ENCODE assay signal across 8 cellular contexts in genomic region chr1:9235123-9235513, GRCh38. TPM values are rescaled to one million over a fixed set of nuclear protein-coding genes. Genes with fewer than 3 reads are reported as not detected.
DNase-seq lines count a peak whose midpoint lies in the region; ATAC-seq, FAIRE-seq and TF ChIP-seq lines count a peak whose summit lies in the region.

No MANE protein-coding gene starts in this region.

- 2% methylated on average over 12 of the region's 23 CpGs for WGBS in HepG2 (ENCODE audit: low lambda C conversion rate)

- TF ChIP-seq POLR2A in HepG2 (IDR thresholded peaks at IDR 0.05; ENCODE audit: insufficient read depth in 1 of 2, low read depth in 2 of 2, low read length in 2 of 2) = no peak; a peak in 1 of 4 replicates

- CTCF ChIA-PET in HepG2 (lab: Yijun Ruan, JAX; ENCODE audit: low intra/inter-chr PET ratio, low total read pairs) = no interaction called here

- no peak for TF ChIP-seq CTCF in AG09309 (IDR thresholded peaks at IDR 0.05; ENCODE audit: control insufficient read depth, insufficient read depth, low read depth, low read length, missing control alignments)
- TF ChIP-seq CTCF in astrocyte of the spinal cord (IDR thresholded peaks at IDR 0.05; ENCODE audit: low read depth, low read length) = no peak
- TF ChIP-seq CTCF in HepG2 (CRISPR knock-in tag; IDR thresholded peaks at IDR 0.05) = no peak
- TF ChIP-seq CTCF in tibial artery (IDR thresholded peaks at IDR 0.05) = no peak

- H3K79me2 ChIP-seq in HepG2 (ENCODE audit: insufficient read depth, low read length) = peaks cover 9% of the 10 kb centered on the region

- peak overlapping the region; percentile 98 for H3K9ac ChIP-seq in HepG2 (ENCODE audit: insufficient read depth, low read depth, low read length)

- TF ChIP-seq RAD21 in HepG2 (CRISPR knock-in tag; IDR thresholded peaks at IDR 0.05) = no peak

- DNase-seq in AG09309 (ENCODE audit: low read depth) = no peak
- DNase-seq in NCI-H1092 treated with DMSO at 0.1 percent for 48 hours (lab: John Stamatoyannopoulos, UW) = peak; percentile 58
- DNase-seq in astrocyte of the spinal cord (ENCODE audit: low read depth, low spot score) = peak; percentile 58
- peak; percentile 36 for DNase-seq in HepG2 (ENCODE audit: low spot score)
- no peak for DNase-seq in tibial artery
- no peak for DNase-seq in NCI-H1048 (lab: John Stamatoyannopoulos, UW)

- no peak for FAIRE-seq in HepG2 (lab: Jason Lieb, UNC)

- H3K27me3 ChIP-seq in HepG2 (ENCODE audit: control insufficient read depth in 1 of 2, insufficient read depth in 2 of 2, low read length in 2 of 2) (no peaks in the 10 kb centered on the region; a peak in 1 of 5 replicates), tibial artery (no peaks in the 10 kb centered on the region)

- H2AFZ ChIP-seq in HepG2 (ENCODE audit: low read length) = no peak overlapping the region

- in situ Hi-C loops in astrocyte of the spinal cord (cut with HindIII; ENCODE audit: low sequenced_read_pairs) = no loop called here
- in situ Hi-C loops in HepG2 (cut with HindIII; ENCODE audit: extremely low pct_ligation_motif_present, low pct_unique_long_range_greater_than_20kb) = no loop called here

- TF ChIP-seq EP300 in HepG2 (IDR thresholded peaks at IDR 0.05; ENCODE audit: low read depth in 2 of 2, low read length in 2 of 2) (no peak), HepG2 (CRISPR knock-in tag; IDR thresholded peaks at IDR 0.05; ENCODE audit: borderline replicate concordance) (no peak)

- POLR2A ChIA-PET in HepG2 (lab: Yijun Ruan, JAX) = interaction anchor here (0.6 to 11.8 kb wide), 16 partner anchors 7 to 304 kb away, joined by 3 to 303 read pairs (median 8); partner anchors contain the start of genes GPR157 and SLC25A33

- H3K9me3 ChIP-seq in HepG2 (ENCODE audit: low read length) (no peaks in the 10 kb centered on the region), tibial artery (no peaks in the 10 kb centered on the region)

- H3K36me3 ChIP-seq in HepG2 (replicated peaks in 1 of 2; ENCODE audit: control insufficient read depth in 1 of 2, insufficient read depth in 2 of 2, low read length in 2 of 2) = no peaks in the 10 kb centered on the region
- H3K36me3 ChIP-seq in tibial artery = no peaks in the 10 kb centered on the region

- H3K27ac ChIP-seq in HepG2 (ENCODE audit: extremely low read length, insufficient read depth, low read length) (peak overlapping the region; percentile 92), tibial artery (peak overlapping the region; percentile 95)

- H3K4me2 ChIP-seq in HepG2 (ENCODE audit: low read depth, low read length) = peak overlapping the region; percentile 95

- no TSS peak for BruUV-seq in HepG2 (replicated peaks; lab: Mats Ljungman, UMichigan)

- H3K4me3 ChIP-seq in AG09309 (ENCODE audit: control insufficient read depth, low read depth, low read length) (peak overlapping the region; percentile 60), astrocyte of the spinal cord (ENCODE audit: low read depth, low read length) (peak overlapping the region; percentile 65), HepG2 (replicated peaks in 1 of 3; ENCODE audit: insufficient read depth in 1 of 3, low read depth in 2 of 3, low read length in 3 of 3) (peak overlapping the region; percentile 78 to 84 (median 83)), tibial artery (peak overlapping the region; percentile 66 to 67)

- intact Hi-C loops in HepG2 (cut with micrococcal nuclease; ENCODE audit: unreplicated experiment) (no loop called here), tibial artery (cut with DNase I; ENCODE audit: low total_unique reads) (loop anchor here (5.0 kb wide), 1 partner anchor 38 kb away; no protein-coding TSS in a partner anchor)

- peaks cover 81% of the 10 kb centered on the region for H3K4me1 ChIP-seq in HepG2 (ENCODE audit: insufficient read depth, low read length)
- H3K4me1 ChIP-seq in tibial artery = peaks cover 0 to 78% (median 60%) of the 10 kb centered on the region in 4 donors

- H4K20me1 ChIP-seq in HepG2 (ENCODE audit: insufficient read depth, low read length) = no peaks in the 10 kb centered on the region

- ATAC-seq in GM18499 (IDR thresholded peaks at IDR 0.05; ENCODE audit: insufficient read depth, unreplicated experiment) (peak; percentile 19), HepG2 (no peak), GM18868 (IDR thresholded peaks at IDR 0.05; ENCODE audit: unreplicated experiment) (no peak)

TF ChIP-seq in HepG2, 621 proteins besides CTCF, POLR2A, EP300 and RAD21 (continues in another document):
- no peak for TF ChIP-seq ZMYM3 (CRISPR knock-in tag; IDR thresholded peaks at IDR 0.05)
- peak; percentile 30; the same call in 1 of the 2 replicates for TF ChIP-seq KMT2A (CRISPR knock-in tag; IDR thresholded peaks at IDR 0.05)
- TF ChIP-seq ELF1 (CRISPR knock-in tag; IDR thresholded peaks at IDR 0.05) = peak; percentile 23; the same call in 1 of the 2 replicates
- TF ChIP-seq ZNF354B (CRISPR knock-in tag; IDR thresholded peaks at IDR 0.05) = no peak
- TF ChIP-seq ZC3H4 (CRISPR knock-in tag; IDR thresholded peaks at IDR 0.05; ENCODE audit: borderline replicate concordance) = no peak

RNA-seq across cellular contexts. Expression of gene H6PD, which starts 0.5 kb away (rescaled TPM):
- total RNA-seq in HepG2 (2016; rRNA removed; fragmentation: Illumina TruSeq; extraction: Trizol) = 6.3 and 9.3 TPM in 2 replicates
- total RNA-seq in HepG2 (2016; cell fraction: cytosol; rRNA removed; fragmentation: Illumina TruSeq; extraction: Trizol; ENCODE audit: low read depth) = 0.79 and 0.81 TPM in 2 replicates
- total RNA-seq in HepG2 (2016; cell fraction: insoluble cytoplasmic fraction; rRNA removed; fragmentation: Illumina TruSeq; extraction: Trizol) = 5.4 and 9.4 TPM in 2 replicates
- total RNA-seq in HepG2 (2016; cell fraction: membrane; rRNA removed; fragmentation: Illumina TruSeq; extraction: Trizol) = 2.5 TPM in 2 replicates
- total RNA-seq in HepG2 (2016; cell fraction: nucleus; rRNA removed; fragmentation: Illumina TruSeq; extraction: Trizol) = 10.0 and 12.1 TPM in 2 replicates
- 14.1 and 21.5 TPM in 2 replicates for polyA plus RNA-seq in HepG2 (2011; rRNA removed)
- polyA plus RNA-seq in HepG2 (2011; cell fraction: cytosol; rRNA removed) = 13.3 and 14.5 TPM in 2 replicates
- polyA plus RNA-seq in HepG2 (2011; cell fraction: nucleus; rRNA removed) = 26.3 and 26.5 TPM in 2 replicates
- 10.8 and 11.1 TPM in 2 replicates for polyA plus RNA-seq in HepG2 (2012)
- polyA plus RNA-seq in HepG2 (2016; cell fraction: cytosol; fragmentation: Illumina TruSeq; extraction: Trizol; ENCODE audit: low read depth) = 0.36 TPM in 2 replicates
- 4.2 and 4.6 TPM in 2 replicates for polyA plus RNA-seq in HepG2 (2016; cell fraction: insoluble cytoplasmic fraction; fragmentation: Illumina TruSeq; extraction: Trizol; ENCODE audit: low read depth)
- 0.93 and 0.94 TPM in 2 replicates for polyA plus RNA-seq in HepG2 (2016; cell fraction: membrane; fragmentation: Illumina TruSeq; extraction: Trizol; ENCODE audit: low read depth)
- 15.4 and 16.8 TPM in 2 replicates for polyA plus RNA-seq in HepG2 (2016; cell fraction: nucleus; fragmentation: Illumina TruSeq; extraction: Trizol; ENCODE audit: insufficient read depth, low read depth)
- polyA minus RNA-seq in HepG2 (2011; rRNA and poly(A)+ RNA removed; ENCODE audit: low replicate concordance) = 2.9 and 31.0 TPM in 2 replicates
- polyA minus RNA-seq in HepG2 (2011; cell fraction: cytosol; rRNA and poly(A)+ RNA removed) = 14.3 and 18.7 TPM in 2 replicates
- polyA minus RNA-seq in HepG2 (2011; cell fraction: nucleus; rRNA and poly(A)+ RNA removed) = 7.9 and 11.3 TPM in 2 replicates

RNA-seq across cellular contexts. Expression of gene SPSB1, which starts 57.6 kb away (rescaled TPM):
- total RNA-seq in HepG2 (2016; rRNA removed; fragmentation: Illumina TruSeq; extraction: Trizol) = 5.0 and 7.1 TPM in 2 replicates
- 2.4 and 2.5 TPM in 2 replicates for total RNA-seq in HepG2 (2016; cell fraction: cytosol; rRNA removed; fragmentation: Illumina TruSeq; extraction: Trizol; ENCODE audit: low read depth)
- 5.2 and 5.8 TPM in 2 replicates for total RNA-seq in HepG2 (2016; cell fraction: insoluble cytoplasmic fraction; rRNA removed; fragmentation: Illumina TruSeq; extraction: Trizol)
- 4.4 and 5.9 TPM in 2 replicates for total RNA-seq in HepG2 (2016; cell fraction: membrane; rRNA removed; fragmentation: Illumina TruSeq; extraction: Trizol)
- 4.3 and 4.4 TPM in 2 replicates for total RNA-seq in HepG2 (2016; cell fraction: nucleus; rRNA removed; fragmentation: Illumina TruSeq; extraction: Trizol)
- polyA plus RNA-seq in HepG2 (2011; rRNA removed) = 8.0 and 10.9 TPM in 2 replicates
- polyA plus RNA-seq in HepG2 (2011; cell fraction: cytosol; rRNA removed) = 8.1 and 8.5 TPM in 2 replicates
- polyA plus RNA-seq in HepG2 (2011; cell fraction: nucleus; rRNA removed) = 5.1 TPM in 2 replicates
- 4.0 and 7.7 TPM in 2 replicates for polyA plus RNA-seq in HepG2 (2012)
- 1.9 and 2.2 TPM in 2 replicates for polyA plus RNA-seq in HepG2 (2016; cell fraction: cytosol; fragmentation: Illumina TruSeq; extraction: Trizol; ENCODE audit: low read depth)
- polyA plus RNA-seq in HepG2 (2016; cell fraction: insoluble cytoplasmic fraction; fragmentation: Illumina TruSeq; extraction: Trizol; ENCODE audit: low read depth) = 7.3 and 7.8 TPM in 2 replicates
- 3.9 and 4.2 TPM in 2 replicates for polyA plus RNA-seq in HepG2 (2016; cell fraction: membrane; fragmentation: Illumina TruSeq; extraction: Trizol; ENCODE audit: low read depth)
- polyA plus RNA-seq in HepG2 (2016; cell fraction: nucleus; fragmentation: Illumina TruSeq; extraction: Trizol; ENCODE audit: insufficient read depth, low read depth) = 3.9 and 4.4 TPM in 2 replicates
- 9.2 and 17.1 TPM in 2 replicates for polyA minus RNA-seq in HepG2 (2011; rRNA and poly(A)+ RNA removed; ENCODE audit: low replicate concordance)
- 3.6 and 6.4 TPM in 2 replicates for polyA minus RNA-seq in HepG2 (2011; cell fraction: cytosol; rRNA and poly(A)+ RNA removed)
- polyA minus RNA-seq in HepG2 (2011; cell fraction: nucleus; rRNA and poly(A)+ RNA removed) = 3.1 and 4.2 TPM in 2 replicates

Comparison
In these comparisons a context has a peak if more than half of its experiments do, and no peak if none do; other contexts are left out.
1. DNase-seq: peak in NCI-H1092 treated with DMSO at 0.1 percent for 48 hours (single experiment), astrocyte of the spinal cord (single experiment) and HepG2 (single experiment); none in AG09309 (single experiment), tibial artery (0 of 2) and NCI-H1048 (single experiment).
2. Peak in every context shown above with its lines, with median percentiles within 50 percentile points of each other: H3K4me3 ChIP-seq.